In the genomic region with DNA sequence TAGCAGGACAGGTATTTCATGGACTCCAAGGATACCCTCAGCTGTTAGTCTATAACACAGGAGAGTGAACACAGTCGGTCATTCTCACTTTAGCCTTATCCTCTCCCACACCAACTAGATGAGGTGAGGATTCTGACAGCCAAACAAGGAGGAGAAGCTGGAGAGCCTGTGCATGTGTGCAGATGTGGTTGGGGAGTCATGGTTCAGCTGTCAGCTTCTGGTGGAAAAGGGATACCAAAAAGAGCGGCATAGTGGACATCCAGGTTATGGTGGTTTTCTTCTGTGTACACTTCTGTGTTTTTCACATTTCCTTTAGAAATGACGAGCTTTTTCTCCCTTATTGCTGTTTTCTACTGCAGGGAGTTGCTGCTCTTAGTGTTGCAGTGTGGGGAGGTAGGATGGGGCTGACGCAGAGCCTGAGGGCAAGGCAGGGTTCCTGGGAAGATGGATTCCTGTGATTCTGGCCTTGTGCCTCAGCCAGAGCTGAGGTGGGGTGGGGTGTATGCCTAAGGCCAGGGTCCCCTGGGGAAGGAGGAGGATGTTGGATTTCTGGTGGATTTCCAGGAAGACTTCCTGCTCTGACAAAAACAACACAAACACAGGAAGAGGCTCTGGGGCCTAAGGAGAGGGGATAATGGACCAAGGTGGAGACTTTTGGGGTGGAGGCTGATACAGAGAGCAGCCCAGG, we compare ENCODE assay signal across 2 cellular contexts.
TF ChIP-seq lines count a peak whose summit lies in the region.

No MANE protein-coding gene starts in this region.

TF ChIP-seq in PFSK-1, 5 proteins besides CTCF, POLR2A, EP300 and RAD21 (continued from another document):
- TF ChIP-seq FOXP2 (optimal IDR thresholded peaks at IDR 0.05; ENCODE audit: borderline replicate concordance, extremely low read depth, extremely low read length, insufficient read depth), result peak; percentile 29

TF ChIP-seq in endothelial cell of umbilical vein, 7 proteins besides CTCF, POLR2A, EP300 and RAD21 (continued from another document):
- TF ChIP-seq, protein P1, sequence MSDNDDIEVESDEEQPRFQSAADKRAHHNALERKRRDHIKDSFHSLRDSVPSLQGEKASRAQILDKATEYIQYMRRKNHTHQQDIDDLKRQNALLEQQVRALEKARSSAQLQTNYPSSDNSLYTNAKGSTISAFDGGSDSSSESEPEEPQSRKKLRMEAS (IDR thresholded peaks at IDR 0.05; ENCODE audit: insufficient read depth, insufficient read length), result no peak
- TF ChIP-seq MYC (IDR thresholded peaks at IDR 0.05; ENCODE audit: low read depth, low read length) (no peak), POLR2AphosphoS5 (IDR thresholded peaks at IDR 0.05; ENCODE audit: insufficient read depth, low read depth, low read length) (no peak), FOS (IDR thresholded peaks at IDR 0.05; ENCODE audit: borderline replicate concordance, insufficient read depth, low read length) (no peak), EZH2 (IDR thresholded peaks at IDR 0.05; ENCODE audit: borderline replicate concordance, low read depth, low read length, severe bottlenecking) (no peak)
